In genomic region chr4:42865572-42866189, GRCh38 we compare ENCODE assay signal across 8 cellular contexts. TPM values are rescaled to one million over a fixed set of nuclear protein-coding genes. Genes with fewer than 3 reads are reported as not detected.
DNase-seq lines count a peak whose midpoint lies in the region; ATAC-seq, FAIRE-seq and TF ChIP-seq lines count a peak whose summit lies in the region.

No MANE protein-coding gene starts in this region.

- FAIRE-seq in astrocyte (lab: Jason Lieb, UNC): peak; percentile 54

- no peak overlapping the region for H3K27ac ChIP-seq in Karpas-422 (ENCODE audit: low read length)
- H3K27ac ChIP-seq in SJCRH30: no peak overlapping the region
- H3K27ac ChIP-seq in astrocyte (ENCODE audit: low read depth, low read length): no peak overlapping the region

- H3K27me3 ChIP-seq in Karpas-422 (ENCODE audit: low read length) (no peaks in the 10 kb centered on the region), SJCRH30 (peaks cover 6% of the 10 kb centered on the region; the same call in 1 of the 2 replicates), astrocyte (ENCODE audit: insufficient read depth, low read length) (no peaks in the 10 kb centered on the region)

- H3K27me3 Mint-ChIP-seq in astrocyte (ENCODE audit: low read depth, unreplicated experiment): peaks cover 3% of the 10 kb centered on the region

- no peaks in the 10 kb centered on the region for H3K36me3 Mint-ChIP-seq in astrocyte (ENCODE audit: low read depth, unreplicated experiment)

- peak; percentile 78 for DNase-seq in DMS53 treated with DMSO at 0.1 percent for 48 hours (lab: John Stamatoyannopoulos, UW; ENCODE audit: unreplicated experiment)
- peak; percentile 87 for DNase-seq in Karpas-422
- peak; percentile 35 to 76 for DNase-seq in SJCRH30
- DNase-seq in astrocyte (ENCODE audit: low read depth): peak; percentile 21
- DNase-seq in iris pigment epithelial cell (ENCODE audit: low read depth): peak; percentile 32
- peak; percentile 41 to 61 for DNase-seq in stimulated activated CD4-positive, alpha-beta T cell treated with anti-CD3 and anti-CD28 coated beads, Interleukin-2, amount 100 ng/mL, for 24 hours

- H3K4me1 Mint-ChIP-seq in astrocyte (ENCODE audit: low read depth, unreplicated experiment): no peaks in the 10 kb centered on the region

- no peaks in the 10 kb centered on the region for H3K9me3 ChIP-seq in Karpas-422 (ENCODE audit: low read length)
- no peaks in the 10 kb centered on the region for H3K9me3 ChIP-seq in SJCRH30 (replicated peaks)
- H3K9me3 ChIP-seq in astrocyte (ENCODE audit: insufficient read depth, low read depth, low read length): no peaks in the 10 kb centered on the region

- H3K9me2 ChIP-seq in Karpas-422 (replicated peaks; ENCODE audit: insufficient read depth, low read length): no peaks in the 10 kb centered on the region

- H3K4me3 Mint-ChIP-seq in astrocyte (ENCODE audit: unreplicated experiment): no peak overlapping the region

- TF ChIP-seq CTCF in astrocyte (IDR thresholded peaks at IDR 0.05; ENCODE audit: insufficient read depth, low read depth, low read length): peak; percentile 63

- H3K27ac Mint-ChIP-seq in astrocyte (ENCODE audit: unreplicated experiment): no peak overlapping the region

- H3K4me3 ChIP-seq in Karpas-422 (ENCODE audit: low read length): no peak overlapping the region
- H3K4me3 ChIP-seq in SJCRH30: no peak overlapping the region
- no peak overlapping the region for H3K4me3 ChIP-seq in astrocyte (ENCODE audit: insufficient read depth, low read depth, low read length)

- H3K79me2 ChIP-seq in Karpas-422 (ENCODE audit: low read length) (no peaks in the 10 kb centered on the region), astrocyte (ENCODE audit: insufficient read depth, low read length) (no peaks in the 10 kb centered on the region)

- H3K9ac ChIP-seq in Karpas-422 (ENCODE audit: low read length): no peak overlapping the region
- H3K9ac ChIP-seq in astrocyte (ENCODE audit: low read length): no peak overlapping the region

- H3K4me2 ChIP-seq in Karpas-422 (ENCODE audit: low read depth, low read length, poor library complexity, severe bottlenecking) (no peak overlapping the region), astrocyte (ENCODE audit: low read length) (no peak overlapping the region)

- H3K36me3 ChIP-seq in Karpas-422 (ENCODE audit: insufficient read depth, low read length) (no peaks in the 10 kb centered on the region), SJCRH30 (no peaks in the 10 kb centered on the region), astrocyte (ENCODE audit: insufficient read depth, low read length) (no peaks in the 10 kb centered on the region)

- H3K4me1 ChIP-seq in Karpas-422 (ENCODE audit: low read length) (no peaks in the 10 kb centered on the region), SJCRH30 (no peaks in the 10 kb centered on the region), astrocyte (ENCODE audit: insufficient read depth, low read length) (no peaks in the 10 kb centered on the region)

- ATAC-seq in GM19452 (IDR thresholded peaks at IDR 0.05; ENCODE audit: unreplicated experiment) (peak; percentile 78), GM21576 (IDR thresholded peaks at IDR 0.05; ENCODE audit: unreplicated experiment) (no peak)

- no peaks in the 10 kb centered on the region for H3K9me3 Mint-ChIP-seq in astrocyte (ENCODE audit: unreplicated experiment)

- H2AFZ ChIP-seq in Karpas-422 (ENCODE audit: low read length): no peak overlapping the region
- H2AFZ ChIP-seq in astrocyte (ENCODE audit: low read depth, low read length): no peak overlapping the region

- H4K20me1 ChIP-seq in Karpas-422 (ENCODE audit: insufficient read depth, low read depth, low read length): no peaks in the 10 kb centered on the region
- H4K20me1 ChIP-seq in astrocyte (ENCODE audit: insufficient read depth, low read length): no peaks in the 10 kb centered on the region

RNA-seq across cellular contexts. Expression of gene GRXCR1, which starts 26.8 kb away (rescaled TPM):
- total RNA-seq in Karpas-422 (2014; rRNA removed; shearing (Covaris generic); ENCODE audit: low replicate concordance): not detected in 2 replicates
- total RNA-seq in SJCRH30 (2014; rRNA removed; shearing (Covaris generic)): not detected in 2 replicates
- not detected in 2 replicates for total RNA-seq in astrocyte

Comparison
In these comparisons a context has a peak if more than half of its experiments do, and no peak if none do; other contexts are left out.
1. DNase-seq: peak in every context shown above with its lines; median percentile 87 in Karpas-422; 78 in DMS53 treated with DMSO at 0.1 percent for 48 hours; 56 in SJCRH30; 51 in stimulated activated CD4-positive, alpha-beta T cell treated with anti-CD3 and anti-CD28 coated beads, Interleukin-2, amount 100 ng/mL, for 24 hours; 32 in iris pigment epithelial cell; 21 in astrocyte.